16 cellular contexts compared by ENCODE assay signal in genomic region chr10:120794390-120794789, GRCh38.
"Had no signal": no experiment of that assay in that cellular context is flagged by ENCODE, and none has a peak within 500 bp of the region (broad histone marks: within the 10 kb centered on the region; RNA-seq: fewer than 3 reads in every experiment).

No MANE protein-coding gene starts in this region.

- ATAC-seq: left cardiac atrium, lower lobe of right lung, mucosa of descending colon, natural killer cell, right cardiac atrium, upper lobe of right lung had no signal

- H3K27me3 ChIP-seq: esophagus squamous epithelium, ovary, tibial artery, upper lobe of right lung had no signal

- H3K4me1 ChIP-seq: esophagus squamous epithelium, left ventricle myocardium inferior, lower lobe of right lung, tibial artery, upper lobe of right lung had no signal

- H3K27ac ChIP-seq: esophagus squamous epithelium, left ventricle myocardium inferior, lower lobe of right lung, ovary, tibial artery, upper lobe of right lung had no signal

- H3K4me2 ChIP-seq: smooth muscle cell had no signal

- H3K4me3 ChIP-seq: esophagus squamous epithelium, left ventricle myocardium inferior, lower lobe of right lung, mucosa of descending colon, ovary, smooth muscle cell, tibial artery, upper lobe of right lung had no signal

- DNase-seq: cerebellar nuclear complex; esophagus squamous epithelium; foreskin fibroblast; kidney; left cardiac atrium; left ventricle myocardium inferior; lower lobe of right lung; mucosa of descending colon; natural killer cell; ovary; right cardiac atrium; stimulated activated CD4-positive, alpha-beta T cell treated with anti-CD3 and anti-CD28 coated beads, Interleukin-2, amount 100 ng/mL, for 48 hours; stimulated activated naive CD4-positive, alpha-beta T cell treated with Interleukin-2 at 50 U/mL for 16 hours; tibial artery; upper lobe of right lung had no signal

- H3K9me3 ChIP-seq: esophagus squamous epithelium, left ventricle myocardium inferior, lower lobe of right lung, mucosa of descending colon, ovary, tibial artery, upper lobe of right lung had no signal

- H3K36me3 ChIP-seq: esophagus squamous epithelium, left ventricle myocardium inferior, lower lobe of right lung, ovary, tibial artery, upper lobe of right lung had no signal
